Comparison of ENCODE assay signal across 1 cellular context in genomic region chr1:212588137-212588510, GRCh38.
TF ChIP-seq lines count a peak whose summit lies in the region.

No MANE protein-coding gene starts in this region.

TF ChIP-seq in K562, 482 proteins besides CTCF, POLR2A, EP300 and RAD21 (continued from another document):
- TF ChIP-seq, protein P1, sequence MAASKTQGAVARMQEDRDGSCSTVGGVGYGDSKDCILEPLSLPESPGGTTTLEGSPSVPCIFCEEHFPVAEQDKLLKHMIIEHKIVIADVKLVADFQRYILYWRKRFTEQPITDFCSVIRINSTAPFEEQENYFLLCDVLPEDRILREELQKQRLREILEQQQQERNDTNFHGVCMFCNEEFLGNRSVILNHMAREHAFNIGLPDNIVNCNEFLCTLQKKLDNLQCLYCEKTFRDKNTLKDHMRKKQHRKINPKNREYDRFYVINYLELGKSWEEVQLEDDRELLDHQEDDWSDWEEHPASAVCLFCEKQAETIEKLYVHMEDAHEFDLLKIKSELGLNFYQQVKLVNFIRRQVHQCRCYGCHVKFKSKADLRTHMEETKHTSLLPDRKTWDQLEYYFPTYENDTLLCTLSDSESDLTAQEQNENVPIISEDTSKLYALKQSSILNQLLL (CRISPR knock-in tag; IDR thresholded peaks at IDR 0.05; ENCODE audit: borderline replicate concordance), result no peak
- no peak for TF ChIP-seq SREBF2 (CRISPR knock-in tag; IDR thresholded peaks at IDR 0.05)
- TF ChIP-seq POLR2H (tag; IDR thresholded peaks at IDR 0.05; ENCODE audit: low read depth), result no peak
- TF ChIP-seq PCBP2 (IDR thresholded peaks at IDR 0.05; ENCODE audit: low read depth, low read length, poor library complexity, severe bottlenecking), result no peak
- TF ChIP-seq SIX5 (IDR thresholded peaks at IDR 0.05; ENCODE audit: borderline replicate concordance in 1 of 2, insufficient read depth in 1 of 2, low read depth in 1 of 2, low read length in 2 of 2), result no peak
- TF ChIP-seq ZNF140 (CRISPR knock-in tag; IDR thresholded peaks at IDR 0.05), result no peak
- TF ChIP-seq MYBL2 (IDR thresholded peaks at IDR 0.05; ENCODE audit: low read depth), result no peak
- TF ChIP-seq MYBL2 (CRISPR knock-in tag; IDR thresholded peaks at IDR 0.05; ENCODE audit: borderline replicate concordance), result no peak
- TF ChIP-seq GABPA (tag; conservative IDR thresholded peaks at IDR 0.05; ENCODE audit: low read depth), result no peak
- no peak for TF ChIP-seq ZNF780A (CRISPR knock-in tag; IDR thresholded peaks at IDR 0.05)
- no peak for TF ChIP-seq ZNF23 (CRISPR knock-in tag; IDR thresholded peaks at IDR 0.05)
- no peak for TF ChIP-seq STAT5A (IDR thresholded peaks at IDR 0.05; ENCODE audit: borderline replicate concordance, low read length)
